9 cellular contexts compared by ENCODE assay signal in genomic region chr10:45418417-45418858, GRCh38. TPM values are rescaled to one million over a fixed set of nuclear protein-coding genes. Genes with fewer than 3 reads are reported as not detected.
DNase-seq lines count a peak whose midpoint lies in the region; ATAC-seq, FAIRE-seq and TF ChIP-seq lines count a peak whose summit lies in the region.
"Had no signal": no experiment of that assay in that cellular context is flagged by ENCODE, and none has a peak within 500 bp of the region (broad histone marks: within the 10 kb centered on the region; RNA-seq: fewer than 3 reads in every experiment).

No MANE protein-coding gene starts in this region.

- TF ChIP-seq CTCF in HepG2 (CRISPR knock-in tag; IDR thresholded peaks at IDR 0.05): no peak

- no peak for FAIRE-seq in HepG2 (lab: Jason Lieb, UNC)

- peak overlapping the region; percentile 82 for H3K4me2 ChIP-seq in HepG2 (ENCODE audit: low read depth, low read length)

- peak overlapping the region; percentile 97 for H3K4me3 Mint-ChIP-seq in activated CD4-positive, alpha-beta T cell treated with anti-CD3 and anti-CD28 coated beads, Interleukin-2, amount 10 ng/mL, durations not matched to agents 7 days and 5 days

- peaks cover 10% of the 10 kb centered on the region for H3K27me3 Mint-ChIP-seq in activated CD4-positive, alpha-beta T cell treated with anti-CD3 and anti-CD28 coated beads, Interleukin-2, amount 10 ng/mL, durations not matched to agents 7 days and 5 days

- peaks cover 67% of the 10 kb centered on the region for H3K4me1 Mint-ChIP-seq in activated CD4-positive, alpha-beta T cell treated with anti-CD3 and anti-CD28 coated beads, Interleukin-2, amount 10 ng/mL, durations not matched to agents 7 days and 5 days

- H3K36me3 ChIP-seq in adipocyte (ENCODE audit: control insufficient read depth, insufficient read depth, low read length, severe bottlenecking) (no peaks in the 10 kb centered on the region), HepG2 (replicated peaks in 1 of 2; ENCODE audit: control insufficient read depth in 1 of 2, insufficient read depth in 2 of 2, low read length in 2 of 2) (no peaks in the 10 kb centered on the region), thymus (ENCODE audit: control insufficient read depth, insufficient read depth) (no peaks in the 10 kb centered on the region)

- no peak overlapping the region for H3K27ac ChIP-seq in HepG2 (ENCODE audit: extremely low read length, insufficient read depth, low read length)
- H3K27ac ChIP-seq in thymus (ENCODE audit: low read depth): peak overlapping the region; percentile 43

- POLR2A ChIA-PET in activated CD4-positive, alpha-beta T cell treated with anti-CD3 and anti-CD28 coated beads, Interleukin-2, amount 10 ng/mL, durations not matched to agents 7 days and 5 days (lab: Charles Lee): no interaction called here
- POLR2A ChIA-PET in HepG2 (lab: Yijun Ruan, JAX): no interaction called here

- peak overlapping the region; percentile 98 for H3K27ac Mint-ChIP-seq in activated CD4-positive, alpha-beta T cell treated with anti-CD3 and anti-CD28 coated beads, Interleukin-2, amount 10 ng/mL, durations not matched to agents 7 days and 5 days

- H3K27me3 ChIP-seq in adipocyte (replicated peaks; ENCODE audit: control insufficient read depth, insufficient read depth, low read length) (peaks cover 30% of the 10 kb centered on the region), HepG2 (ENCODE audit: control insufficient read depth in 1 of 2, insufficient read depth in 2 of 2, low read length in 2 of 2) (peaks cover 6 to 32% of the 10 kb centered on the region in 2 experiments), thymus (ENCODE audit: control insufficient read depth, insufficient read depth) (no peaks in the 10 kb centered on the region)

- no peak for TF ChIP-seq POLR2A in HepG2 (IDR thresholded peaks at IDR 0.05; ENCODE audit: insufficient read depth in 1 of 2, low read depth in 2 of 2, low read length in 2 of 2)

- TF ChIP-seq EP300 in HepG2 (IDR thresholded peaks at IDR 0.05; ENCODE audit: low read depth in 2 of 2, low read length in 2 of 2) (no peak), HepG2 (CRISPR knock-in tag; IDR thresholded peaks at IDR 0.05; ENCODE audit: borderline replicate concordance) (no peak)

- DNase-seq in activated CD4-positive, alpha-beta T cell treated with anti-CD3 and anti-CD28 coated beads, Interleukin-2, amount 10 ng/mL, durations not matched to agents 7 days and 5 days: no peak
- no peak for DNase-seq in activated CD4-positive, alpha-beta T cell treated with anti-CD3 and anti-CD28 coated beads for 4 hours
- DNase-seq in adipocyte (ENCODE audit: low read depth) (no peak), HepG2 (ENCODE audit: low spot score) (no peak), NCI-H2081 treated with DMSO at 0.1 percent for 48 hours (lab: John Stamatoyannopoulos, UW) (no peak)
- no peak for DNase-seq in effector CD4-positive, alpha-beta T cell

- H3K4me1 ChIP-seq in adipocyte (ENCODE audit: control insufficient read depth, insufficient read depth, low read length) (peaks cover 5% of the 10 kb centered on the region), HepG2 (ENCODE audit: insufficient read depth, low read length) (peaks cover 15% of the 10 kb centered on the region), thymus (ENCODE audit: control insufficient read depth, insufficient read depth, low read length) (peaks cover 20% of the 10 kb centered on the region)

- H3K36me3 Mint-ChIP-seq in activated CD4-positive, alpha-beta T cell treated with anti-CD3 and anti-CD28 coated beads, Interleukin-2, amount 10 ng/mL, durations not matched to agents 7 days and 5 days (ENCODE audit: low read depth): peaks cover 23% of the 10 kb centered on the region

- WGBS in HepG2 (ENCODE audit: low lambda C conversion rate): 34% methylated on average over 8 of the region's 15 CpGs
- WGBS in thymus: 55% methylated on average over 15 of the region's 15 CpGs

- in situ Hi-C loops in HepG2 (cut with HindIII; ENCODE audit: extremely low pct_ligation_motif_present, low pct_unique_long_range_greater_than_20kb): no loop called here

- intact Hi-C loops in HepG2 (cut with micrococcal nuclease; ENCODE audit: unreplicated experiment): no loop called here

- no peaks in the 10 kb centered on the region for H3K9me3 ChIP-seq in adipocyte (ENCODE audit: control insufficient read depth, low read length)
- H3K9me3 ChIP-seq in HepG2 (ENCODE audit: low read length): no peaks in the 10 kb centered on the region
- H3K9me3 ChIP-seq in thymus (ENCODE audit: control insufficient read depth): no peaks in the 10 kb centered on the region

- H3K4me3 ChIP-seq in adipocyte (ENCODE audit: low read length) (peak overlapping the region; percentile 78), HepG2 (replicated peaks in 1 of 3; ENCODE audit: insufficient read depth in 1 of 3, low read depth in 2 of 3, low read length in 3 of 3) (peak overlapping the region in 2 of 3 experiments; percentile 52 to 73; a peak in 1 of 6 replicates), thymus (ENCODE audit: low read length) (peak overlapping the region; percentile 69)

- H3K79me2 ChIP-seq in HepG2 (ENCODE audit: insufficient read depth, low read length): no peaks in the 10 kb centered on the region

- peak overlapping the region; percentile 56 for H3K9ac ChIP-seq in adipocyte (ENCODE audit: low read length)
- H3K9ac ChIP-seq in HepG2 (ENCODE audit: insufficient read depth, low read depth, low read length): no peak overlapping the region

- BruUV-seq in HepG2 (replicated peaks; lab: Mats Ljungman, UMichigan): no TSS peak

- peaks cover 10% of the 10 kb centered on the region for H3K9me3 Mint-ChIP-seq in activated CD4-positive, alpha-beta T cell treated with anti-CD3 and anti-CD28 coated beads, Interleukin-2, amount 10 ng/mL, durations not matched to agents 7 days and 5 days

- CTCF ChIA-PET in activated CD4-positive, alpha-beta T cell treated with anti-CD3 and anti-CD28 coated beads, Interleukin-2, amount 10 ng/mL, durations not matched to agents 7 days and 5 days (lab: Charles Lee): interaction anchor here (0.6 to 1.7 kb wide), 3 partner anchors 13 to 35 kb away, joined by 3 to 5 read pairs (median 3); no protein-coding TSS in a partner anchor
- CTCF ChIA-PET in HepG2 (lab: Yijun Ruan, JAX; ENCODE audit: low intra/inter-chr PET ratio, low total read pairs): no interaction called here

- H2AFZ ChIP-seq in HepG2 (ENCODE audit: low read length): no peak overlapping the region

- TF ChIP-seq RAD21 in HepG2 (CRISPR knock-in tag; IDR thresholded peaks at IDR 0.05): no peak

- ATAC-seq in HepG2 (no peak; the same call in 2 of the 3 replicates), HG03469 (IDR thresholded peaks at IDR 0.05; ENCODE audit: unreplicated experiment) (no peak)

- H4K20me1 ChIP-seq in HepG2 (ENCODE audit: insufficient read depth, low read length): no peaks in the 10 kb centered on the region

TF ChIP-seq in HepG2, 621 proteins besides CTCF, POLR2A, EP300 and RAD21:
- TF ChIP-seq BRD4 (CRISPR knock-in tag; IDR thresholded peaks at IDR 0.05) (no peak), POLR2AphosphoS5 (IDR thresholded peaks at IDR 0.05; ENCODE audit: low read depth, low read length) (no peak), NFKBIZ (CRISPR knock-in tag; IDR thresholded peaks at IDR 0.05) (no peak), YY1 (IDR thresholded peaks at IDR 0.05; ENCODE audit: insufficient read depth, insufficient replicate concordance, low read depth, low read length) (no peak), CAMTA2 (CRISPR knock-in tag; IDR thresholded peaks at IDR 0.05; ENCODE audit: borderline replicate concordance) (no peak), THYN1 (CRISPR knock-in tag; IDR thresholded peaks at IDR 0.05; ENCODE audit: borderline replicate concordance, low read depth) (no peak), KAT2B (IDR thresholded peaks at IDR 0.05; ENCODE audit: borderline replicate concordance, low read depth, low read length) (no peak), MEIS1 (CRISPR knock-in tag; IDR thresholded peaks at IDR 0.05; ENCODE audit: borderline replicate concordance) (no peak)
TF ChIP-seq in HepG2: peak in this region for 0.

RNA-seq across cellular contexts. Expression of gene ALOX5, which starts 44.4 kb away (rescaled TPM):
- 1 to 10 TPM; 6.7 to 9.0 TPM for total RNA-seq in activated CD4-positive, alpha-beta T cell treated with anti-CD3 and anti-CD28 coated beads, Interleukin-2, amount 10 ng/mL, durations not matched to agents 7 days and 5 days
- not detected in 2 replicates for total RNA-seq in HepG2 (2016; rRNA removed; fragmentation: Illumina TruSeq; extraction: Trizol)
- total RNA-seq in HepG2 (2016; cell fraction: cytosol; rRNA removed; fragmentation: Illumina TruSeq; extraction: Trizol; ENCODE audit: low read depth): not detected in 2 replicates
- not detected in 2 replicates for total RNA-seq in HepG2 (2016; cell fraction: insoluble cytoplasmic fraction; rRNA removed; fragmentation: Illumina TruSeq; extraction: Trizol)
- not detected in 2 replicates for total RNA-seq in HepG2 (2016; cell fraction: membrane; rRNA removed; fragmentation: Illumina TruSeq; extraction: Trizol)
- total RNA-seq in HepG2 (2016; cell fraction: nucleus; rRNA removed; fragmentation: Illumina TruSeq; extraction: Trizol): not detected in 2 replicates
- polyA plus RNA-seq in HepG2 (2011; rRNA removed) (0.04 TPM in 1 of 2 replicates, not detected in the other), thymus (18.9 TPM)
- polyA plus RNA-seq in HepG2 (2011; cell fraction: cytosol; rRNA removed): 0.01 TPM in 1 of 2 replicates, not detected in the other
- polyA plus RNA-seq in HepG2 (2011; cell fraction: nucleus; rRNA removed): 0.73 and 0.93 TPM in 2 replicates
- 0.25 and 0.31 TPM in 2 replicates for polyA plus RNA-seq in HepG2 (2012)
- polyA plus RNA-seq in HepG2 (2016; cell fraction: cytosol; fragmentation: Illumina TruSeq; extraction: Trizol; ENCODE audit: low read depth): not detected in 2 replicates
- not detected in 2 replicates for polyA plus RNA-seq in HepG2 (2016; cell fraction: insoluble cytoplasmic fraction; fragmentation: Illumina TruSeq; extraction: Trizol; ENCODE audit: low read depth)
- polyA plus RNA-seq in HepG2 (2016; cell fraction: membrane; fragmentation: Illumina TruSeq; extraction: Trizol; ENCODE audit: low read depth): not detected in 2 replicates
- polyA plus RNA-seq in HepG2 (2016; cell fraction: nucleus; fragmentation: Illumina TruSeq; extraction: Trizol; ENCODE audit: insufficient read depth, low read depth): not detected in 2 replicates
- 2.4 TPM in 1 of 2 replicates, not detected in the other for polyA minus RNA-seq in HepG2 (2011; rRNA and poly(A)+ RNA removed; ENCODE audit: low replicate concordance)
- polyA minus RNA-seq in HepG2 (2011; cell fraction: cytosol; rRNA and poly(A)+ RNA removed): not detected in 2 replicates
- not detected in 2 replicates for polyA minus RNA-seq in HepG2 (2011; cell fraction: nucleus; rRNA and poly(A)+ RNA removed)
- total RNA-seq: lung microvascular endothelial cell had no signal
